ENCODE assay signal across 33 cellular contexts in the genomic region with DNA sequence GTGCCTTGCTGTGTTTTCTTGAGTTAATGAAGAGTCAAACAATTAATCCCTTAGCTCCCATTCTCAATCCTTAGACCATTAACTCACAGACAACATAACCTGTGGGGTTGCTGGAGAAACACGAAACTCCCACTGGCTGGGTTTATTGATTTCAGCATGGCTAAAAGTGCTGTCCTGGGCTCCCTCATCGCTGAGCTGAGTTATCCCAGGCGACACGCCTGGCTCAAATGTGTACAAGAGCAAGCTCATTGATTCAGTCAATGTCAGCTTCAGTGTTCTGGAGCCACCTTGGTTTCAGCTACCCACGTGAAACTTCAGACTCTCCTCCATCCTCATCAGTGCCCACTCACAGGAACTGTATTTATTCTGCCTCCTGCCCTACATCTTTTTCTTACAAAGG.
"Had no signal": no experiment of that assay in that cellular context is flagged by ENCODE, and none has a peak within 500 bp of the region (broad histone marks: within the 10 kb centered on the region; RNA-seq: fewer than 3 reads in every experiment).

No MANE protein-coding gene starts in this region.

- H3K27ac Mint-ChIP-seq: activated CD4-positive, alpha-beta memory T cell treated with anti-CD3 and anti-CD28 coated beads for 36 hours; activated CD4-positive, alpha-beta T cell treated with anti-CD3 and anti-CD28 coated beads for 36 hours; activated CD4-positive, alpha-beta T cell treated with anti-CD3 and anti-CD28 coated beads, Interleukin-2, amount 10 ng/mL, durations not matched to agents 24 days and 14 days; activated CD8-positive, alpha-beta memory T cell treated with anti-CD3 and anti-CD28 coated beads, Interleukin-2, amount 10 ng/mL, durations not matched to agents 7 days and 5 days; activated CD8-positive, alpha-beta T cell treated with anti-CD3 and anti-CD28 coated beads, Interleukin-2, amount 10 ng/mL, durations not matched to agents 7 days and 5 days; activated naive CD4-positive, alpha-beta T cell treated with anti-CD3 and anti-CD28 coated beads for 36 hours; activated naive CD4-positive, alpha-beta T cell treated with anti-CD3 and anti-CD28 coated beads, Interleukin-2, amount 50 U/mL, for 24 hours; activated naive CD8-positive, alpha-beta T cell treated with anti-CD3 and anti-CD28 coated beads for 36 hours; activated naive CD8-positive, alpha-beta T cell treated with anti-CD3 and anti-CD28 coated beads, Interleukin-2, amount 50 U/mL, for 24 hours; activated T-helper 1 cell treated with anti-CD3 and anti-CD28 coated beads, Interleukin-12 subunit alpha, Interleukin-12 subunit beta, Interleukin-2, Interleukin-4 antibody, amounts not matched to agents 30 ng/mL and 10 ng/mL and 1 ng/mL, durations not matched to agents 14 hours and 24 hours and 36 hours; activated T-helper 2 cell treated with anti-CD3 and anti-CD28 coated beads, Interferon-gamma antibody, Interleukin-2, Interleukin-4, amounts not matched to agents 10 μg/mL and 5 μg/mL and 100 μg/mL, durations not matched to agents 14 hours and 24 hours and 36 hours had no signal

- H3K4me1 Mint-ChIP-seq: activated CD4-positive, alpha-beta T cell treated with anti-CD3 and anti-CD28 coated beads for 36 hours; activated CD4-positive, alpha-beta T cell treated with anti-CD3 and anti-CD28 coated beads, Interleukin-2, amount 10 ng/mL, durations not matched to agents 24 days and 14 days; activated CD8-positive, alpha-beta memory T cell treated with anti-CD3 and anti-CD28 coated beads, Interleukin-2, amount 10 ng/mL, durations not matched to agents 7 days and 5 days; activated naive CD4-positive, alpha-beta T cell treated with anti-CD3 and anti-CD28 coated beads, Interleukin-2, amount 50 U/mL, for 24 hours; activated naive CD8-positive, alpha-beta T cell treated with anti-CD3 and anti-CD28 coated beads for 36 hours; activated naive CD8-positive, alpha-beta T cell treated with anti-CD3 and anti-CD28 coated beads, Interleukin-2, amount 50 U/mL, for 24 hours; brain had no signal

- H3K27me3 ChIP-seq: adrenal gland, breast epithelium, cardiac muscle cell, colonic mucosa, esophagus squamous epithelium, gastroesophageal sphincter had no signal

- H3K27ac ChIP-seq: adrenal gland, breast epithelium, cardiac muscle cell, colonic mucosa, epithelial cell of prostate, esophagus squamous epithelium, gastroesophageal sphincter had no signal

- H3K9me3 ChIP-seq: adrenal gland, breast epithelium, colonic mucosa, esophagus squamous epithelium, gastroesophageal sphincter had no signal

- H3K4me3 Mint-ChIP-seq: activated CD4-positive, alpha-beta memory T cell treated with anti-CD3 and anti-CD28 coated beads for 36 hours; activated CD4-positive, alpha-beta T cell treated with anti-CD3 and anti-CD28 coated beads for 36 hours; activated CD4-positive, alpha-beta T cell treated with anti-CD3 and anti-CD28 coated beads, Interleukin-2, amount 10 ng/mL, durations not matched to agents 24 days and 14 days; activated CD8-positive, alpha-beta memory T cell treated with anti-CD3 and anti-CD28 coated beads, Interleukin-2, amount 10 ng/mL, durations not matched to agents 7 days and 5 days; activated CD8-positive, alpha-beta T cell treated with anti-CD3 and anti-CD28 coated beads, Interleukin-2, amount 10 ng/mL, durations not matched to agents 7 days and 5 days; activated naive CD4-positive, alpha-beta T cell treated with anti-CD3 and anti-CD28 coated beads for 36 hours; activated naive CD4-positive, alpha-beta T cell treated with anti-CD3 and anti-CD28 coated beads, Interleukin-2, amount 50 U/mL, for 24 hours; activated naive CD8-positive, alpha-beta T cell treated with anti-CD3 and anti-CD28 coated beads for 36 hours; activated naive CD8-positive, alpha-beta T cell treated with anti-CD3 and anti-CD28 coated beads, Interleukin-2, amount 50 U/mL, for 24 hours; activated T-helper 1 cell treated with anti-CD3 and anti-CD28 coated beads, Interleukin-12 subunit alpha, Interleukin-12 subunit beta, Interleukin-2, Interleukin-4 antibody, amounts not matched to agents 30 ng/mL and 10 ng/mL and 1 ng/mL, durations not matched to agents 14 hours and 24 hours and 36 hours; brain had no signal

- DNase-seq: activated CD4-positive, alpha-beta memory T cell treated with anti-CD3 and anti-CD28 coated beads for 36 hours; activated CD4-positive, alpha-beta T cell treated with anti-CD3 and anti-CD28 coated beads for 36 hours; activated CD4-positive, alpha-beta T cell treated with anti-CD3 and anti-CD28 coated beads, Interleukin-2, amount 10 ng/mL, durations not matched to agents 24 days and 14 days; activated CD4-positive, CD25-positive, alpha-beta regulatory T cell; activated CD4-positive, CD25-positive, alpha-beta regulatory T cell treated with anti-CD3 and anti-CD28 coated beads, Interleukin-2, amount 50 U/mL, for 72 hours; activated CD8-positive, alpha-beta memory T cell treated with anti-CD3 and anti-CD28 coated beads, Interleukin-2, amount 10 ng/mL, durations not matched to agents 7 days and 5 days; activated CD8-positive, alpha-beta memory T cell treated with anti-CD3 and anti-CD28 coated beads, Interleukin-2, amount 50 U/mL, for 4 hours; activated CD8-positive, alpha-beta T cell treated with anti-CD3 and anti-CD28 coated beads, Interleukin-2, amount 10 ng/mL, durations not matched to agents 7 days and 5 days; activated effector memory CD4-positive, alpha-beta T cell treated with anti-CD3 and anti-CD28 coated beads, Interleukin-2, amount 50 U/mL, for 16 hours; activated naive CD4-positive, alpha-beta T cell treated with anti-CD3 and anti-CD28 coated beads for 36 hours; activated naive CD8-positive, alpha-beta T cell treated with anti-CD3 and anti-CD28 coated beads for 36 hours; activated naive CD8-positive, alpha-beta T cell treated with anti-CD3 and anti-CD28 coated beads, Interleukin-2, amount 50 U/mL, for 24 hours; activated T-cell treated with anti-CD3 and anti-CD28 coated beads, Interleukin-2, amount 50 U/mL, for 1 hour; activated T-cell treated with anti-CD3 and anti-CD28 coated beads, Interleukin-2, amount 50 U/mL, for 48 hours; adrenal gland; amygdala; aorta; central memory CD4-positive, alpha-beta T cell; cerebellar nuclear complex; colonic mucosa; effector CD8-positive, alpha-beta T cell; esophagus squamous epithelium; foreskin melanocyte; head of caudate nucleus; T-helper 2 cell had no signal

- H3K36me3 ChIP-seq: adrenal gland, breast epithelium, cardiac muscle cell, colonic mucosa, esophagus squamous epithelium, gastroesophageal sphincter had no signal

- H3K9me3 Mint-ChIP-seq: activated naive CD8-positive, alpha-beta T cell treated with anti-CD3 and anti-CD28 coated beads for 36 hours; brain had no signal

- H3K4me1 ChIP-seq: adrenal gland, breast epithelium, colonic mucosa, esophagus squamous epithelium, gastroesophageal sphincter had no signal

- H3K36me3 Mint-ChIP-seq: activated CD4-positive, alpha-beta memory T cell treated with anti-CD3 and anti-CD28 coated beads for 36 hours; activated CD8-positive, alpha-beta memory T cell treated with anti-CD3 and anti-CD28 coated beads, Interleukin-2, amount 10 ng/mL, durations not matched to agents 7 days and 5 days; activated naive CD4-positive, alpha-beta T cell treated with anti-CD3 and anti-CD28 coated beads, Interleukin-2, amount 50 U/mL, for 24 hours; activated naive CD8-positive, alpha-beta T cell treated with anti-CD3 and anti-CD28 coated beads for 36 hours; brain had no signal

- H3K27me3 Mint-ChIP-seq: activated CD4-positive, alpha-beta memory T cell treated with anti-CD3 and anti-CD28 coated beads for 36 hours; activated CD4-positive, alpha-beta T cell treated with anti-CD3 and anti-CD28 coated beads for 36 hours; activated CD4-positive, alpha-beta T cell treated with anti-CD3 and anti-CD28 coated beads, Interleukin-2, amount 10 ng/mL, durations not matched to agents 24 days and 14 days; activated CD8-positive, alpha-beta memory T cell treated with anti-CD3 and anti-CD28 coated beads, Interleukin-2, amount 10 ng/mL, durations not matched to agents 7 days and 5 days; activated naive CD4-positive, alpha-beta T cell treated with anti-CD3 and anti-CD28 coated beads, Interleukin-2, amount 50 U/mL, for 24 hours; activated naive CD8-positive, alpha-beta T cell treated with anti-CD3 and anti-CD28 coated beads for 36 hours; activated naive CD8-positive, alpha-beta T cell treated with anti-CD3 and anti-CD28 coated beads, Interleukin-2, amount 50 U/mL, for 24 hours; brain had no signal

- H3K4me3 ChIP-seq: adrenal gland, breast epithelium, cardiac muscle cell, colonic mucosa, esophagus squamous epithelium, gastroesophageal sphincter had no signal
